In genomic region chr1:200410566-200410878, GRCh38 we compare ENCODE assay signal across 8 cellular contexts. TPM values are rescaled to one million over a fixed set of nuclear protein-coding genes. Genes with fewer than 3 reads are reported as not detected.
DNase-seq lines count a peak whose midpoint lies in the region; ATAC-seq, FAIRE-seq and TF ChIP-seq lines count a peak whose summit lies in the region.

No MANE protein-coding gene starts in this region.

- H3K9me3 Mint-ChIP-seq in astrocyte (ENCODE audit: unreplicated experiment), result no peaks in the 10 kb centered on the region

- H3K4me1 ChIP-seq in astrocyte (ENCODE audit: insufficient read depth, low read length), result peaks cover 30% of the 10 kb centered on the region
- H3K4me1 ChIP-seq in transverse colon, result peaks cover 8 to 48% (median 29%) of the 10 kb centered on the region in 4 donors

- H3K4me3 ChIP-seq in astrocyte (ENCODE audit: insufficient read depth, low read depth, low read length), result peak overlapping the region; percentile 76
- peak overlapping the region; percentile 74 to 88 (median 86) for H3K4me3 ChIP-seq in transverse colon

- in situ Hi-C loops in transverse colon (cut with MboI; ENCODE audit: low pct_ligation_motif_present in 1 of 4, low pct_unique_long_range_greater_than_20kb in 1 of 4, low sequenced_read_pairs in 3 of 4), result no loop called here
- in situ Hi-C loops in GM13976 (cut with MboI; ENCODE audit: low sequenced_read_pairs, unreplicated experiment), result no loop called here

- H3K27ac ChIP-seq in astrocyte (ENCODE audit: low read depth, low read length) (no peak overlapping the region), transverse colon (peak overlapping the region; percentile 84 to 93 (median 90))

- WGBS in transverse colon (ENCODE audit: low coverage in 1 of 2), 2 donors, result 4 to 6% methylated on average over 7 to 8 of the region's 8 CpGs

- peaks cover 43% of the 10 kb centered on the region for H3K79me2 ChIP-seq in astrocyte (ENCODE audit: insufficient read depth, low read length)

- H4K20me1 ChIP-seq in astrocyte (ENCODE audit: insufficient read depth, low read length), result peaks cover 35% of the 10 kb centered on the region

- peak overlapping the region; percentile 92 for H3K4me3 Mint-ChIP-seq in astrocyte (ENCODE audit: unreplicated experiment)

- no peak for FAIRE-seq in astrocyte (lab: Jason Lieb, UNC)

- H3K9me3 ChIP-seq in astrocyte (ENCODE audit: insufficient read depth, low read depth, low read length) (no peaks in the 10 kb centered on the region), transverse colon (no peaks in the 10 kb centered on the region)

- H3K36me3 Mint-ChIP-seq in astrocyte (ENCODE audit: low read depth, unreplicated experiment), result peaks cover 22% of the 10 kb centered on the region

- no peak for TF ChIP-seq EP300 in transverse colon (IDR thresholded peaks at IDR 0.05; ENCODE audit: low read depth)

- peak; percentile 15 for DNase-seq in Ammon's horn (ENCODE audit: low spot score)
- DNase-seq in NCI-H2081 treated with DMSO at 0.1 percent for 48 hours (lab: John Stamatoyannopoulos, UW), result peak; percentile 69
- DNase-seq in astrocyte (ENCODE audit: low read depth), result peak; percentile 13
- DNase-seq in left lobe of liver (ENCODE audit: low spot score), result no peak
- DNase-seq in transverse colon, result peak; percentile 42
- no peak for DNase-seq in GM13976 (ENCODE audit: low spot score)

- ATAC-seq in GM21723 (IDR thresholded peaks at IDR 0.05; ENCODE audit: unreplicated experiment) (peak; percentile 8), left lobe of liver (peak; percentile 30), GM18517 (IDR thresholded peaks at IDR 0.05; ENCODE audit: unreplicated experiment) (no peak)

- H3K27me3 Mint-ChIP-seq in astrocyte (ENCODE audit: low read depth, unreplicated experiment), result no peaks in the 10 kb centered on the region

- H3K27me3 ChIP-seq in astrocyte (ENCODE audit: insufficient read depth, low read length) (no peaks in the 10 kb centered on the region), transverse colon (no peaks in the 10 kb centered on the region)

- intact Hi-C loops in transverse colon (cut with DNase I; ENCODE audit: low total_unique reads), result no loop called here

- H2AFZ ChIP-seq in astrocyte (ENCODE audit: low read depth, low read length), result peak overlapping the region; percentile 91

- peak overlapping the region; percentile 95 for H3K4me2 ChIP-seq in astrocyte (ENCODE audit: low read length)

- peak overlapping the region; percentile 95 for H3K27ac Mint-ChIP-seq in astrocyte (ENCODE audit: unreplicated experiment)

- TF ChIP-seq CTCF in astrocyte (IDR thresholded peaks at IDR 0.05; ENCODE audit: insufficient read depth, low read depth, low read length) (no peak), transverse colon (IDR thresholded peaks at IDR 0.05) (no peak), GM13976 (IDR thresholded peaks at IDR 0.05; ENCODE audit: borderline replicate concordance, control extremely low read depth, extremely low read depth, insufficient read depth, missing control alignments) (no peak)

- no peak for TF ChIP-seq POLR2A in transverse colon (IDR thresholded peaks at IDR 0.05)

- H3K4me1 Mint-ChIP-seq in astrocyte (ENCODE audit: low read depth, unreplicated experiment), result peaks cover 34% of the 10 kb centered on the region

- H3K36me3 ChIP-seq in astrocyte (ENCODE audit: insufficient read depth, low read length) (peaks cover 28% of the 10 kb centered on the region), transverse colon (no peaks in the 10 kb centered on the region)

- peak overlapping the region; percentile 95 for H3K9ac ChIP-seq in astrocyte (ENCODE audit: low read length)

RNA-seq across cellular contexts. Expression of gene ZNF281, which starts 0.7 kb away (rescaled TPM):
- total RNA-seq in astrocyte, result 36.2 and 39.3 TPM in 2 replicates
- 13.7 TPM for total RNA-seq in left lobe of liver
- 10 to 100 TPM in 2 of 4 donors, 1 to 10 TPM in 2; 7.5 to 15.1 (median 10.9) TPM for total RNA-seq in transverse colon

Comparison
In these comparisons a context has a peak if more than half of its experiments do, and no peak if none do; other contexts are left out.
1. DNase-seq: peak in Ammon's horn (single experiment), NCI-H2081 treated with DMSO at 0.1 percent for 48 hours (single experiment), astrocyte (single experiment) and transverse colon (single experiment); none in left lobe of liver (single experiment) and GM13976 (single experiment).